1 cellular context compared by ENCODE assay signal in genomic region chr1:244391761-244392160, GRCh38.
TF ChIP-seq lines count a peak whose summit lies in the region.

No MANE protein-coding gene starts in this region.

TF ChIP-seq in IMR-90, 13 proteins besides CTCF, POLR2A, EP300 and RAD21:
- TF ChIP-seq MAZ (IDR thresholded peaks at IDR 0.05; ENCODE audit: borderline replicate concordance, low read depth, low read length) (no peak), FOS (IDR thresholded peaks at IDR 0.05; ENCODE audit: low read depth, low read length) (no peak), BHLHE40 (IDR thresholded peaks at IDR 0.05; ENCODE audit: low read depth, low read length) (no peak), CEBPB (IDR thresholded peaks at IDR 0.05; ENCODE audit: low read depth, low read length) (no peak), RFX5 (IDR thresholded peaks at IDR 0.05; ENCODE audit: low read depth, low read length) (no peak), ELK1 (IDR thresholded peaks at IDR 0.05; ENCODE audit: borderline replicate concordance, low read depth, low read length) (no peak)
TF ChIP-seq in IMR-90: peak in this region for 0.
